In genomic region chr12:80472241-80472640, GRCh38 we compare ENCODE assay signal across 15 cellular contexts. TPM values are rescaled to one million over a fixed set of nuclear protein-coding genes. Genes with fewer than 3 reads are reported as not detected.
DNase-seq lines count a peak whose midpoint lies in the region; ATAC-seq and TF ChIP-seq lines count a peak whose summit lies in the region.
"Had no signal": no experiment of that assay in that cellular context is flagged by ENCODE, and none has a peak within 500 bp of the region (broad histone marks: within the 10 kb centered on the region; RNA-seq: fewer than 3 reads in every experiment).

No MANE protein-coding gene starts in this region.

- DNase-seq in ELR (ENCODE audit: low read depth), result peak; percentile 3
- no peak for DNase-seq in SJCRH30
- DNase-seq in fibroblast of lung (ENCODE audit: low read depth in 2 of 2), result peak; percentile 9 to 14
- no peak for DNase-seq in GM23338 (ENCODE audit: low spot score)
- no peak for DNase-seq in stimulated activated CD4-positive, alpha-beta T cell treated with anti-CD3 and anti-CD28 coated beads, Interleukin-4, amount 100 ng/mL, for 4 hours
- DNase-seq: CD4-positive, alpha-beta T cell; DND-41; GDM1 had no signal

- H3K4me3 ChIP-seq in SJCRH30 (no peak overlapping the region), fibroblast of lung (replicated peaks in 1 of 4; ENCODE audit: control extremely low read depth in 1 of 4, insufficient read depth in 1 of 4, low read depth in 3 of 4, low read length in 4 of 4) (no peak overlapping the region), skeletal muscle satellite cell (ENCODE audit: low read length) (no peak overlapping the region), GM23338 (no peak overlapping the region)
- H3K4me3 ChIP-seq: A549, BLaER1, PC-9 had no signal

- no peaks in the 10 kb centered on the region for H3F3A ChIP-seq in GM23338 (replicated peaks; ENCODE audit: low read depth)

- no peaks in the 10 kb centered on the region for H3K27me3 Mint-ChIP-seq in GM23338 (ENCODE audit: insufficient read depth, low read depth, poor library complexity)
- H3K27me3 Mint-ChIP-seq: CD4-positive, alpha-beta T cell; IgD-negative memory B cell had no signal

- TF ChIP-seq CTCF in fibroblast of lung (conservative IDR thresholded peaks at IDR 0.05 in 1 of 2, IDR thresholded peaks at IDR 0.05 in 1 of 2; ENCODE audit: low read depth in 1 of 2, low read length in 2 of 2), result no peak
- TF ChIP-seq CTCF in GM23338 (conservative IDR thresholded peaks at IDR 0.05; ENCODE audit: low read depth in 2 of 2), result no peak

- H3K36me3 ChIP-seq in SJCRH30, result no peaks in the 10 kb centered on the region
- H3K36me3 ChIP-seq in fibroblast of lung (ENCODE audit: control insufficient read depth, insufficient read depth, low read length), result no peaks in the 10 kb centered on the region
- H3K36me3 ChIP-seq in skeletal muscle satellite cell (ENCODE audit: insufficient read depth, low read length), result no peaks in the 10 kb centered on the region
- H3K36me3 ChIP-seq in GM23338 (ENCODE audit: insufficient read depth), result no peaks in the 10 kb centered on the region
- H3K36me3 ChIP-seq: BLaER1 had no signal

- H3K27me3 ChIP-seq in SJCRH30 (no peaks in the 10 kb centered on the region), fibroblast of lung (ENCODE audit: control insufficient read depth, insufficient read depth, low read length) (no peaks in the 10 kb centered on the region), skeletal muscle satellite cell (ENCODE audit: control insufficient read depth, insufficient read depth, low read length) (no peaks in the 10 kb centered on the region), GM23338 (ENCODE audit: insufficient read depth) (no peaks in the 10 kb centered on the region)
- H3K27me3 ChIP-seq: BLaER1 had no signal

- H3K9me3 Mint-ChIP-seq in GM23338, result no peaks in the 10 kb centered on the region
- H3K9me3 Mint-ChIP-seq: CD4-positive, alpha-beta T cell; IgD-negative memory B cell had no signal

- H3K4me2 ChIP-seq in fibroblast of lung (ENCODE audit: extremely low read depth, insufficient read depth, low read length), result no peak overlapping the region
- H3K4me2 ChIP-seq in skeletal muscle satellite cell (ENCODE audit: low read length), result no peak overlapping the region
- no peak overlapping the region for H3K4me2 ChIP-seq in GM23338
- H3K4me2 ChIP-seq: A549, BLaER1, PC-9 had no signal

- H3K36me3 Mint-ChIP-seq in GM23338 (ENCODE audit: low read depth), result no peaks in the 10 kb centered on the region
- H3K36me3 Mint-ChIP-seq: IgD-negative memory B cell had no signal

- H3K79me2 ChIP-seq in fibroblast of lung (ENCODE audit: control insufficient read depth, insufficient read depth, low read length) (no peaks in the 10 kb centered on the region), GM23338 (replicated peaks; ENCODE audit: insufficient read depth) (no peaks in the 10 kb centered on the region)

- H4K20me1 ChIP-seq in fibroblast of lung (ENCODE audit: control insufficient read depth, extremely low read depth, insufficient read depth, low read length) (no peaks in the 10 kb centered on the region), GM23338 (replicated peaks; ENCODE audit: insufficient read depth) (no peaks in the 10 kb centered on the region)
- H4K20me1 ChIP-seq: BLaER1 had no signal

- H3K27ac Mint-ChIP-seq in GM23338, result no peak overlapping the region
- H3K27ac Mint-ChIP-seq: CD4-positive, alpha-beta T cell; IgD-negative memory B cell had no signal

- H3K27ac ChIP-seq in SJCRH30 (peak overlapping the region; percentile 60; the same call in 1 of the 2 replicates), fibroblast of lung (ENCODE audit: insufficient read depth, low read length) (no peak overlapping the region), GM23338 (ENCODE audit: low read depth) (no peak overlapping the region)
- H3K27ac ChIP-seq: A549, BLaER1, PC-9 had no signal

- no peak overlapping the region for H3K4me3 Mint-ChIP-seq in GM23338
- H3K4me3 Mint-ChIP-seq: CD4-positive, alpha-beta T cell; IgD-negative memory B cell had no signal

- H3K4me1 ChIP-seq in SJCRH30, result peaks cover 36% of the 10 kb centered on the region
- H3K4me1 ChIP-seq in fibroblast of lung (ENCODE audit: control insufficient read depth, extremely low read depth, insufficient read depth, low read length), result no peaks in the 10 kb centered on the region
- peaks cover 33% of the 10 kb centered on the region for H3K4me1 ChIP-seq in skeletal muscle satellite cell (ENCODE audit: control insufficient read depth, insufficient read depth, low read length)
- H3K4me1 ChIP-seq in GM23338 (ENCODE audit: insufficient read depth), result 0 out of 2 replicates have a peak, but pooled peaks cover 7% of the 10 kb centered on the region
- H3K4me1 ChIP-seq: A549, BLaER1 had no signal

- H3K4me1 Mint-ChIP-seq in GM23338, result no peaks in the 10 kb centered on the region
- H3K4me1 Mint-ChIP-seq: IgD-negative memory B cell had no signal

- H3K9me2 ChIP-seq in GM23338 (ENCODE audit: insufficient read depth), result no peaks in the 10 kb centered on the region

- H3K9me3 ChIP-seq in SJCRH30 (replicated peaks) (no peaks in the 10 kb centered on the region), fibroblast of lung (ENCODE audit: control insufficient read depth, insufficient read depth, low read depth, low read length) (no peaks in the 10 kb centered on the region), skeletal muscle satellite cell (replicated peaks; ENCODE audit: low read length) (no peaks in the 10 kb centered on the region)
- H3K9me3 ChIP-seq: A549, BLaER1 had no signal

- H2AFZ ChIP-seq in fibroblast of lung (ENCODE audit: low read length), result no peak overlapping the region
- no peak overlapping the region for H2AFZ ChIP-seq in GM23338
- H2AFZ ChIP-seq: PC-9 had no signal

- no peak for ATAC-seq in GM23338
- ATAC-seq in HG02885 (IDR thresholded peaks at IDR 0.05; ENCODE audit: poor library complexity, unreplicated experiment), result no peak
- no peak for ATAC-seq in activated CD4-positive, CD25-positive, alpha-beta regulatory T cell treated with anti-CD3 and anti-CD28 coated beads, Interleukin-2, amount 50 U/mL, for 24 hours

- H3K9ac ChIP-seq in fibroblast of lung (ENCODE audit: insufficient read depth, low read length) (no peak overlapping the region), skeletal muscle satellite cell (ENCODE audit: low read depth, low read length) (peak overlapping the region; percentile 79)
- H3K9ac ChIP-seq: BLaER1 had no signal

TF ChIP-seq in GM23338, 12 proteins besides CTCF, POLR2A, EP300 and RAD21 (continues in another document):
- TF ChIP-seq JUNB (IDR thresholded peaks at IDR 0.05; ENCODE audit: unreplicated experiment), result no peak
- no peak for TF ChIP-seq NANOG (IDR thresholded peaks at IDR 0.05; ENCODE audit: borderline replicate concordance)
- TF ChIP-seq, protein P1, sequence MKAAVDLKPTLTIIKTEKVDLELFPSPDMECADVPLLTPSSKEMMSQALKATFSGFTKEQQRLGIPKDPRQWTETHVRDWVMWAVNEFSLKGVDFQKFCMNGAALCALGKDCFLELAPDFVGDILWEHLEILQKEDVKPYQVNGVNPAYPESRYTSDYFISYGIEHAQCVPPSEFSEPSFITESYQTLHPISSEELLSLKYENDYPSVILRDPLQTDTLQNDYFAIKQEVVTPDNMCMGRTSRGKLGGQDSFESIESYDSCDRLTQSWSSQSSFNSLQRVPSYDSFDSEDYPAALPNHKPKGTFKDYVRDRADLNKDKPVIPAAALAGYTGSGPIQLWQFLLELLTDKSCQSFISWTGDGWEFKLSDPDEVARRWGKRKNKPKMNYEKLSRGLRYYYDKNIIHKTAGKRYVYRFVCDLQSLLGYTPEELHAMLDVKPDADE (IDR thresholded peaks at IDR 0.05), result no peak

RNA-seq across cellular contexts. Expression of gene PTPRQ, which starts 28.2 kb away (rescaled TPM):
- total RNA-seq in SJCRH30 (2014; rRNA removed; shearing (Covaris generic)), result 6.6 and 7.4 TPM in 2 replicates
- total RNA-seq in fibroblast of lung, result 0.77 and 1.3 TPM in 2 replicates
- polyA plus RNA-seq in fibroblast of lung, result 1.2 and 7.7 TPM in 2 replicates
- 0.61 and 4.0 TPM in 2 replicates for polyA plus RNA-seq in fibroblast of lung (2012)
- polyA minus RNA-seq in fibroblast of lung (ENCODE audit: low replicate concordance), result 0.22 and 2.6 TPM in 2 replicates
- 12.9 and 25.3 TPM in 2 replicates for total RNA-seq in skeletal muscle satellite cell (2012; rRNA removed)
- not detected in 2 replicates for total RNA-seq in GM23338 (2014; rRNA removed; shearing (Covaris generic))
- not detected in 2 replicates for polyA plus RNA-seq in GM23338 (2016; fragmentation: Nextera tagmentation; extraction: Ambion mirVana)
- total RNA-seq: CD4-positive, alpha-beta T cell; PC-9 had no signal
- polyA plus RNA-seq: IgD-negative memory B cell had no signal

Comparison
In these comparisons a context has a peak if more than half of its experiments do, and no peak if none do; other contexts are left out.
1. DNase-seq: peak in ELR (single experiment) and fibroblast of lung (2 of 2); none in SJCRH30 (0 of 2), GM23338 (single experiment) and stimulated activated CD4-positive, alpha-beta T cell treated with anti-CD3 and anti-CD28 coated beads, Interleukin-4, amount 100 ng/mL, for 4 hours (0 of 2).